Comparison of ENCODE assay signal across 32 cellular contexts in genomic region chr18:7482342-7482741, GRCh38.
DNase-seq lines count a peak whose midpoint lies in the region; ATAC-seq and TF ChIP-seq lines count a peak whose summit lies in the region.
"Had no signal": no experiment of that assay in that cellular context is flagged by ENCODE, and none has a peak within 500 bp of the region (broad histone marks: within the 10 kb centered on the region; RNA-seq: fewer than 3 reads in every experiment).

No MANE protein-coding gene starts in this region.

- ATAC-seq in RWPE2 (ENCODE audit: low read depth) (peak; percentile 49; the same call in 1 of the 3 replicates), foreskin keratinocyte (peak; percentile 93), GM18511 (IDR thresholded peaks at IDR 0.05; ENCODE audit: unreplicated experiment) (no peak)
- ATAC-seq: activated naive CD8-positive, alpha-beta T cell treated with anti-CD3 and anti-CD28 coated beads, Interleukin-2, amount 50 U/mL, for 24 hours; gastrocnemius medialis; HepG2; left lobe of liver; naive thymus-derived CD4-positive, alpha-beta T cell; PC-3 had no signal

- no peaks in the 10 kb centered on the region for H3K4me1 ChIP-seq in RWPE2 (ENCODE audit: insufficient read depth, poor library complexity, severe bottlenecking)
- H3K4me1 ChIP-seq in foreskin keratinocyte, result no peaks in the 10 kb centered on the region
- peaks cover 2% of the 10 kb centered on the region for H3K4me1 ChIP-seq in endodermal cell (ENCODE audit: control insufficient read depth, insufficient read depth, low read length)
- H3K4me1 ChIP-seq: gastrocnemius medialis had no signal

- DNase-seq in EL, result peak; percentile 9
- no peak for DNase-seq in RWPE2 (ENCODE audit: low spot score)
- DNase-seq in foreskin keratinocyte, result peak; percentile 24 to 52
- DNase-seq in pons (ENCODE audit: low spot score), result peak; percentile 38
- DNase-seq in CD1c-positive myeloid dendritic cell (ENCODE audit: extremely low spot score), result no peak
- no peak for DNase-seq in endodermal cell
- no peak for DNase-seq in retina
- DNase-seq: activated CD4-positive, alpha-beta T cell treated with anti-CD3 and anti-CD28 coated beads for 4 hours; activated gamma-delta T cell; activated naive CD8-positive, alpha-beta T cell treated with anti-CD3 and anti-CD28 coated beads, Interleukin-2, amount 50 U/mL, for 24 hours; activated T-cell treated with anti-CD3 and anti-CD28 coated beads, Interleukin-2, amount 50 U/mL, for 1 hour; cerebellar nuclear complex; COR-L47; DMS79 treated with DMSO at 0.1 percent for 48 hours; gastrocnemius medialis; Karpas-422; MV-4-11; naive thymus-derived CD4-positive, alpha-beta T cell; NCI-H510A; NK-92 treated with Interleukin-12 subunit alpha and Interleukin-12 subunit beta, amount 100 ng/mL, for 24 hours; occipital lobe; PC-3; SHP77; transverse colon had no signal

- H3K9ac ChIP-seq in endodermal cell (ENCODE audit: extremely low read depth, low read length, poor library complexity, severe bottlenecking), result no peak overlapping the region
- H3K9ac ChIP-seq: BLaER1 had no signal

- H3K27ac ChIP-seq in RWPE2 (ENCODE audit: poor library complexity, severe bottlenecking), result no peak overlapping the region
- H3K27ac ChIP-seq in foreskin keratinocyte, result no peak overlapping the region
- H3K27ac ChIP-seq in endodermal cell (ENCODE audit: low read depth, low read length), result no peak overlapping the region
- H3K27ac ChIP-seq: BLaER1, gastrocnemius medialis, hepatocyte, skin epidermis had no signal

- H3K4me3 Mint-ChIP-seq in endodermal cell, result no peak overlapping the region
- H3K4me3 Mint-ChIP-seq: activated naive CD8-positive, alpha-beta T cell treated with anti-CD3 and anti-CD28 coated beads, Interleukin-2, amount 50 U/mL, for 24 hours; mesothelial cell of epicardium; naive thymus-derived CD4-positive, alpha-beta T cell; T-helper 2 cell treated with Interferon-gamma antibody and Interleukin-4, amounts not matched to agents 5 μg/mL and 100 μg/mL, for 36 hours had no signal

- H3K9me3 ChIP-seq in RWPE2 (ENCODE audit: severe bottlenecking), result no peaks in the 10 kb centered on the region
- H3K9me3 ChIP-seq in endodermal cell (ENCODE audit: control insufficient read depth, low read length), result no peaks in the 10 kb centered on the region
- H3K9me3 ChIP-seq: BLaER1, gastrocnemius medialis, transverse colon had no signal

- H3K4me3 ChIP-seq in RWPE2 (ENCODE audit: severe bottlenecking) (no peak overlapping the region), endodermal cell (ENCODE audit: low read length) (no peak overlapping the region)
- H3K4me3 ChIP-seq: BLaER1, gastrocnemius medialis, hepatocyte, skin epidermis, transverse colon had no signal

- TF ChIP-seq CTCF in RWPE2 (IDR thresholded peaks at IDR 0.05; ENCODE audit: poor library complexity, severe bottlenecking) (no peak), foreskin keratinocyte (conservative IDR thresholded peaks at IDR 0.05) (no peak), endodermal cell (conservative IDR thresholded peaks at IDR 0.05) (no peak)

- no peaks in the 10 kb centered on the region for H3K27me3 Mint-ChIP-seq in endodermal cell (ENCODE audit: insufficient read depth)
- H3K27me3 Mint-ChIP-seq: activated naive CD8-positive, alpha-beta T cell treated with anti-CD3 and anti-CD28 coated beads, Interleukin-2, amount 50 U/mL, for 24 hours had no signal

- no peak overlapping the region for H3K27ac Mint-ChIP-seq in endodermal cell
- H3K27ac Mint-ChIP-seq: activated naive CD8-positive, alpha-beta T cell treated with anti-CD3 and anti-CD28 coated beads, Interleukin-2, amount 50 U/mL, for 24 hours; mesothelial cell of epicardium; naive thymus-derived CD4-positive, alpha-beta T cell; T-helper 2 cell treated with Interferon-gamma antibody and Interleukin-4, amounts not matched to agents 5 μg/mL and 100 μg/mL, for 36 hours had no signal

- peaks cover 18% of the 10 kb centered on the region for H3K4me1 Mint-ChIP-seq in endodermal cell
- H3K4me1 Mint-ChIP-seq: activated naive CD8-positive, alpha-beta T cell treated with anti-CD3 and anti-CD28 coated beads, Interleukin-2, amount 50 U/mL, for 24 hours; naive thymus-derived CD4-positive, alpha-beta T cell had no signal

- no peaks in the 10 kb centered on the region for H3K27me3 ChIP-seq in RWPE2 (ENCODE audit: insufficient read depth, poor library complexity, severe bottlenecking)
- H3K27me3 ChIP-seq in foreskin keratinocyte, result no peaks in the 10 kb centered on the region
- no peaks in the 10 kb centered on the region for H3K27me3 ChIP-seq in endodermal cell (ENCODE audit: control insufficient read depth, insufficient read depth, low read length, poor library complexity, severe bottlenecking)
- H3K27me3 ChIP-seq: BLaER1, gastrocnemius medialis, hepatocyte, transverse colon had no signal

- peaks cover 2% of the 10 kb centered on the region for H3K9me3 Mint-ChIP-seq in endodermal cell
- H3K9me3 Mint-ChIP-seq: activated naive CD8-positive, alpha-beta T cell treated with anti-CD3 and anti-CD28 coated beads, Interleukin-2, amount 50 U/mL, for 24 hours; T-helper 2 cell treated with Interferon-gamma antibody and Interleukin-4, amounts not matched to agents 5 μg/mL and 100 μg/mL, for 36 hours had no signal

- H3K36me3 Mint-ChIP-seq in endodermal cell (ENCODE audit: low read depth), result no peaks in the 10 kb centered on the region
- H3K36me3 Mint-ChIP-seq: mesothelial cell of epicardium; naive thymus-derived CD4-positive, alpha-beta T cell had no signal

- H3K36me3 ChIP-seq in RWPE2 (ENCODE audit: low read depth) (no peaks in the 10 kb centered on the region), endodermal cell (ENCODE audit: control insufficient read depth, insufficient read depth, low read length) (no peaks in the 10 kb centered on the region)
- H3K36me3 ChIP-seq: BLaER1, gastrocnemius medialis, transverse colon had no signal

Comparison
In these comparisons a context has a peak if more than half of its experiments do, and no peak if none do; other contexts are left out.
1. DNase-seq: peak in EL (single experiment), foreskin keratinocyte (2 of 2) and pons (single experiment); none in RWPE2 (single experiment), CD1c-positive myeloid dendritic cell (single experiment), endodermal cell (single experiment) and retina (single experiment).